Comparison of ENCODE assay signal across 10 cellular contexts in the genomic region with DNA sequence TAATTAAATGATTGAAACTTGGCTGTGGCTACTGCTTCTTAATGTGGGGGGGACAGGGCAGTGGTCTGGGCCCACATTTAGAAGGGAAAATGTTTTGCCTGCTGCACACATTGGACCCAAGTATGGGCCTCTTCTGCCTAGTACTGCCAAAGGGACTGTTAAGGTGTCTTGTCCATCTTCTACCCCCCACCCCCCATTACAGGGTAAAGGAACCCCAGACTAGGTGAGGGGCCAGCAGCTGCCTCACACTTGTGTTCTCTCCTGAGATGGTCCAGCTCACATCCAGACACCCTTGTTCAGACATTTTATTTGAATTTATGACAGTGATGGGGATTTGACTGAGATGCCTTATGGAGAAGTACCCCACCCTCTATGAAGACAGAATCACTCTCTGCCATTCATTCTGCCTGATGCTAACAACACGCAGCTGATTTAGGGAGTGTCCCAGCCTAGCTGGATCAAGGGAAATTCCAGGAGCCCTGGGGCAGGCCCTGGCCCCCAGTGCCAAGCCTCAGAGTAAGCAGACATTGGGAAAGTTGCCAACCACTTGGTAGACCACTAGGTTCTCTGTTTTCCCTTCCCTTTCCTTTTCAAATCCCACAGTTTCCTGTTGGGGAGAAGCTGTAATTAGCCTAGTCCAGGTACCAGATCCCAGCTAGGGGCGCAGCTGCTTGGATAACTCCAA. TPM values are rescaled to one million over a fixed set of nuclear protein-coding genes. Genes with fewer than 3 reads are reported as not detected.
DNase-seq lines count a peak whose midpoint lies in the region; ATAC-seq, FAIRE-seq and TF ChIP-seq lines count a peak whose summit lies in the region.
"Had no signal": no experiment of that assay in that cellular context is flagged by ENCODE, and none has a peak within 500 bp of the region (broad histone marks: within the 10 kb centered on the region; RNA-seq: fewer than 3 reads in every experiment).

No MANE protein-coding gene starts in this region.

- no peak overlapping the region for H3K18ac ChIP-seq in H1 (ENCODE audit: extremely low read depth, low read length)

- peak in 1 of 2 experiments; percentile 66; a peak in 2 of 3 replicates for TF ChIP-seq POLR2A in H1 (IDR thresholded peaks at IDR 0.05; ENCODE audit: control extremely low read depth in 1 of 2, low read depth in 2 of 2, low read length in 2 of 2)

- no peak overlapping the region for H4K91ac ChIP-seq in H1 (replicated peaks; ENCODE audit: insufficient read length, low read length)

- ATAC-seq in HG02610 (IDR thresholded peaks at IDR 0.05; ENCODE audit: unreplicated experiment), result no peak

- H3K27ac Mint-ChIP-seq in nephron, result peak overlapping the region; percentile 3 to 56 (median 30)

- H3K23ac ChIP-seq in H1 (ENCODE audit: insufficient read length), result no peak overlapping the region

- no peak overlapping the region for H2BK5ac ChIP-seq in H1 (ENCODE audit: low read depth, low read length)

- H3K36me3 ChIP-seq in OCI-LY7 (ENCODE audit: insufficient read depth, low read length) (peaks cover 72% of the 10 kb centered on the region), H1 (ENCODE audit: control insufficient read depth in 2 of 4, insufficient read depth in 4 of 4, low read length in 3 of 4) (peaks cover 20 to 71% (median 37%) of the 10 kb centered on the region in 4 experiments)

- no peak for TF ChIP-seq EP300 in H1 (IDR thresholded peaks at IDR 0.05; ENCODE audit: borderline replicate concordance in 1 of 2, low read depth in 2 of 2, low read length in 2 of 2)

- TSS peak; percentile 89 for BruUV-seq in OCI-LY7 (replicated peaks; lab: Mats Ljungman, UMichigan)

- TF ChIP-seq CTCF in OCI-LY7 (conservative IDR thresholded peaks at IDR 0.05; ENCODE audit: low read length), result no peak
- TF ChIP-seq CTCF in H1 (IDR thresholded peaks at IDR 0.05; ENCODE audit: control extremely low read depth in 1 of 3, insufficient read depth in 1 of 3, low read depth in 1 of 3, low read length in 3 of 3), result no peak
- TF ChIP-seq CTCF in nephron (IDR thresholded peaks at IDR 0.05; ENCODE audit: unreplicated experiment in 3 of 3), result no peak

- H3K27ac ChIP-seq in OCI-LY7 (ENCODE audit: low read depth, low read length, poor library complexity, severe bottlenecking), result no peak overlapping the region
- H3K27ac ChIP-seq in H1 (ENCODE audit: low read depth, low read length), result no peak overlapping the region

- H2BK15ac ChIP-seq in H1 (ENCODE audit: low read length), result no peak overlapping the region

- H3K14ac ChIP-seq in H1 (ENCODE audit: insufficient read length), result no peak overlapping the region

- no peak overlapping the region for H3K9ac ChIP-seq in H1 (replicated peaks in 1 of 4; ENCODE audit: extremely low read depth in 1 of 4, low read depth in 3 of 4, low read length in 3 of 4)

- H3K4me1 ChIP-seq in OCI-LY7 (ENCODE audit: insufficient read depth, low read length, poor library complexity, severe bottlenecking) (no peaks in the 10 kb centered on the region), H1 (replicated peaks in 1 of 4; ENCODE audit: control insufficient read depth in 3 of 4, insufficient read depth in 4 of 4, low read length in 3 of 4) (peaks cover 0 to 20% (median 8%) of the 10 kb centered on the region in 4 experiments; a peak in 6 of 7 replicates)
- H3K4me1 ChIP-seq: Peyer's patch had no signal

- H3K9me2 ChIP-seq in OCI-LY7 (ENCODE audit: insufficient read depth, low read length), result no peaks in the 10 kb centered on the region

- POLR2A ChIA-PET in OCI-LY7 (lab: Charles Lee), result interaction anchor here (0.7 to 1.5 kb wide), 2 partner anchors 19 to 168 kb away, joined by 4 to 5 read pairs; no protein-coding TSS in a partner anchor
- POLR2A ChIA-PET in H1 (lab: Charles Lee; ENCODE audit: partially characterized antibody), result interaction anchor here (0.7 to 12.6 kb wide), 38 partner anchors 8 to 381 kb away, joined by 3 to 295 read pairs (median 7); a partner anchor contains a TSS

- intact Hi-C loops in OCI-LY7 (cut with micrococcal nuclease; ENCODE audit: unreplicated experiment), result loop anchor here (5.0 kb wide), 1 partner anchor 328 kb away; no protein-coding TSS in a partner anchor

- CTCF ChIA-PET in OCI-LY7 (lab: Charles Lee; ENCODE audit: unreplicated experiment) (no interaction called here), H1 (lab: Charles Lee; ENCODE audit: partially characterized antibody) (interaction anchor here (0.6 to 12.2 kb wide), 17 partner anchors 12 to 375 kb away, joined by 3 to 329 read pairs (median 12); a partner anchor contains a TSS)

- H3K4me3 Mint-ChIP-seq in nephron, result no peak overlapping the region

- no peak for FAIRE-seq in H1 (lab: Jason Lieb, UNC)
- FAIRE-seq: GM12892 had no signal

- 87% methylated on average over 2 of the region's 2 CpGs; no CpG with 5 or more reads in 1 of the 2 experiments for WGBS in H1 (ENCODE audit: extremely low coverage in 1 of 2, insufficient coverage in 1 of 2, insufficient read length in 1 of 2, insufficient replicate concordance in 2 of 2, low coverage in 1 of 2, low lambda C conversion rate in 2 of 2, missing lambda C conversion rate in 1 of 2), 2 experiments

- no peaks in the 10 kb centered on the region for H3K23me2 ChIP-seq in H1 (ENCODE audit: low read depth, low read length)

- H3K4me3 ChIP-seq in OCI-LY7 (ENCODE audit: low read depth, low read length, poor library complexity, severe bottlenecking) (no peak overlapping the region), H1 (ENCODE audit: extremely low read depth in 1 of 4, insufficient read depth in 2 of 4, low read depth in 3 of 4, low read length in 4 of 4) (no peak overlapping the region)
- H3K4me3 ChIP-seq: Peyer's patch had no signal

- no peak overlapping the region for H2BK120ac ChIP-seq in H1 (replicated peaks; ENCODE audit: low read depth, low read length)

- H3K27me3 ChIP-seq in H1 (replicated peaks in 1 of 4; ENCODE audit: control insufficient read depth in 3 of 4, extremely low read depth in 1 of 4, insufficient read depth in 3 of 4, low read length in 3 of 4), result no peaks in the 10 kb centered on the region
- H3K27me3 ChIP-seq: Peyer's patch had no signal

- no peak overlapping the region for H2AK5ac ChIP-seq in H1 (ENCODE audit: low read depth, low read length)

- H2AFZ ChIP-seq in OCI-LY7 (ENCODE audit: low read length) (no peak overlapping the region), H1 (ENCODE audit: low read length) (no peak overlapping the region)

- no peak overlapping the region for H3K4me2 ChIP-seq in OCI-LY7 (ENCODE audit: low read length)
- no peak overlapping the region for H3K4me2 ChIP-seq in H1 (ENCODE audit: insufficient read depth in 1 of 2, low read depth in 2 of 2, low read length in 2 of 2)

- no peak overlapping the region for H4K8ac ChIP-seq in H1 (ENCODE audit: extremely low read depth, insufficient read depth, low read length)

- no peak overlapping the region for H2BK12ac ChIP-seq in H1 (ENCODE audit: low read depth, low read length)

- H4K5ac ChIP-seq in H1 (ENCODE audit: insufficient read length, low read depth, low read length), result no peak overlapping the region

- no peaks in the 10 kb centered on the region for H3K9me3 ChIP-seq in OCI-LY7 (ENCODE audit: low read length)
- no peaks in the 10 kb centered on the region for H3K9me3 ChIP-seq in H1 (ENCODE audit: insufficient read depth in 2 of 2, low read depth in 1 of 2, low read length in 1 of 2)
- H3K9me3 ChIP-seq: Peyer's patch had no signal

- no peaks in the 10 kb centered on the region for H3K27me3 Mint-ChIP-seq in nephron (ENCODE audit: low read depth)

- peak; percentile 52 for DNase-seq in DMS79 treated with DMSO at 0.1 percent for 48 hours (lab: John Stamatoyannopoulos, UW)
- DNase-seq in OCI-LY7 (ENCODE audit: low spot score), result no peak
- no peak for DNase-seq in H1 (ENCODE audit: low read depth in 1 of 2, low spot score in 2 of 2)
- no peak for DNase-seq in GF-D8 (lab: John Stamatoyannopoulos, UW)
- no peak for DNase-seq in ecto neural progenitor cell (ENCODE audit: low spot score)
- DNase-seq in NCI-H82 (lab: John Stamatoyannopoulos, UW), result no peak

- no peak overlapping the region for H3K4ac ChIP-seq in H1 (replicated peaks; ENCODE audit: insufficient read length, low read depth, low read length)

- H3K56ac ChIP-seq in H1 (replicated peaks; ENCODE audit: insufficient read length, low read depth, low read length), result no peak overlapping the region

- peaks cover 35% of the 10 kb centered on the region for H3K4me1 Mint-ChIP-seq in nephron

- H4K20me1 ChIP-seq in OCI-LY7 (ENCODE audit: insufficient read depth, low read length) (no peaks in the 10 kb centered on the region), H1 (replicated peaks in 1 of 2; ENCODE audit: control insufficient read depth in 1 of 2, insufficient read depth in 2 of 2, low read length in 2 of 2) (peaks cover 10 to 11% of the 10 kb centered on the region in 2 experiments)

- H3K79me2 ChIP-seq in OCI-LY7 (ENCODE audit: insufficient read depth, low read depth, low read length) (no peaks in the 10 kb centered on the region), H1 (ENCODE audit: control insufficient read depth in 1 of 2, insufficient read depth in 2 of 2, low read length in 2 of 2) (no peaks in the 10 kb centered on the region)

- no peak overlapping the region for H2BK20ac ChIP-seq in H1 (ENCODE audit: low read length)

- H3K36me3 Mint-ChIP-seq in nephron (ENCODE audit: low read depth), result peaks cover 42% of the 10 kb centered on the region

- H3K9me3 Mint-ChIP-seq in nephron, result no peaks in the 10 kb centered on the region

- TF ChIP-seq RAD21 in H1 (IDR thresholded peaks at IDR 0.05 in 1 of 2, conservative IDR thresholded peaks at IDR 0.05 in 1 of 2; ENCODE audit: low read depth in 2 of 2, low read length in 2 of 2), result no peak

- H3K79me1 ChIP-seq in H1 (ENCODE audit: low read depth, low read length), result no peaks in the 10 kb centered on the region; the same call in 1 of the 2 replicates

RNA-seq across cellular contexts. Expression of a gene that starts 42.1 kb away (rescaled TPM):
- total RNA-seq in OCI-LY7 (2014; rRNA removed; shearing (Covaris generic)), result 276 and 282 TPM in 2 replicates
- 321 and 352 TPM in 2 replicates for total RNA-seq in OCI-LY7 (2022)
- total RNA-seq in H1 (2021; fragmentation: NEBNext Ultra II Directional; extraction: Animal tissue kit (Norgen Biotek cat#: 25700)), result 226 and 230 TPM in 2 replicates
- polyA plus RNA-seq in H1 (2011; rRNA removed), result 47.1 and 55.6 TPM in 2 replicates
- polyA plus RNA-seq in H1 (2011; cell fraction: cytosol; rRNA removed), result 88.6 TPM
- 95.0 TPM for polyA plus RNA-seq in H1 (2011; cell fraction: nucleus; rRNA removed)
- polyA plus RNA-seq in H1 (2012, experiment 1 of 2), result 158 to 225 TPM (median 175 TPM) in 4 replicates
- polyA plus RNA-seq in H1 (2012, experiment 2 of 2), result 92.7 TPM
- 125 TPM for polyA plus RNA-seq in H1 (2013, experiment 1 of 2)
- polyA plus RNA-seq in H1 (2013, experiment 2 of 2), result 123 TPM
- 131 and 147 TPM in 2 replicates for polyA minus RNA-seq in H1 (2011; rRNA and poly(A)+ RNA removed)
- 73.1 TPM for polyA minus RNA-seq in H1 (2011; cell fraction: cytosol; rRNA and poly(A)+ RNA removed)
- polyA minus RNA-seq in H1 (2011; cell fraction: nucleus; rRNA and poly(A)+ RNA removed), result 73.2 TPM

RNA-seq across cellular contexts. Expression of a gene that starts 42.4 kb away (rescaled TPM):
- 72.1 and 91.8 TPM in 2 replicates for total RNA-seq in OCI-LY7 (2014; rRNA removed; shearing (Covaris generic))
- total RNA-seq in OCI-LY7 (2022), result 135 and 136 TPM in 2 replicates
- total RNA-seq in H1 (2021; fragmentation: NEBNext Ultra II Directional; extraction: Animal tissue kit (Norgen Biotek cat#: 25700)), result 65.7 and 68.3 TPM in 2 replicates
- polyA plus RNA-seq in H1 (2011; rRNA removed), result 22.4 and 43.8 TPM in 2 replicates
- polyA plus RNA-seq in H1 (2011; cell fraction: cytosol; rRNA removed), result 46.4 TPM
- 33.6 TPM for polyA plus RNA-seq in H1 (2011; cell fraction: nucleus; rRNA removed)
- 32.9 to 54.0 TPM (median 40.1 TPM) in 4 replicates for polyA plus RNA-seq in H1 (2012, experiment 1 of 2)
- 5.2 TPM for polyA plus RNA-seq in H1 (2012, experiment 2 of 2)
- polyA plus RNA-seq in H1 (2013, experiment 1 of 2), result 23.7 TPM
- 20.8 TPM for polyA plus RNA-seq in H1 (2013, experiment 2 of 2)
- polyA minus RNA-seq in H1 (2011; rRNA and poly(A)+ RNA removed), result 52.7 and 60.1 TPM in 2 replicates
- polyA minus RNA-seq in H1 (2011; cell fraction: cytosol; rRNA and poly(A)+ RNA removed), result 42.5 TPM
- 53.5 TPM for polyA minus RNA-seq in H1 (2011; cell fraction: nucleus; rRNA and poly(A)+ RNA removed)
